In the genomic region with DNA sequence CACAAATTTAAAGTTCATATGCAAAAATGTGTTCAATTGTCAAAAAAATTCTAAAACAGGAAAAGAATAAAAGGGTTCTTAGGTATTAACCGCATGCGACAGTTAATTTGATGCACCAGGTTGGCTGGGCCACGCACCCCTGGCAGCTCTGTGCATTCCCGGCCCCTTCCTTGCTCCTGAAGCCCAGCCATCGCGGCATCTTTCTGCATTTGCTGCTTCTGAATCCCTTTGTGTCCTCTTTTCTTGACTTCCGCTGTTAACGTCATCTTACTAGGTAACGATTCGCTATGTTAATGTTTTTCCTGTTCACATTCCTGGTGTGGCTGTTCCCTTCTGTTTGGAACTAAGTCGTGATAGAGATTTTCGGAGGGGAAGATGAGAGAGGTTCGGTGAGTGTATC, we compare ENCODE assay signal across 7 cellular contexts. TPM values are rescaled to one million over a fixed set of nuclear protein-coding genes. Genes with fewer than 3 reads are reported as not detected.
DNase-seq lines count a peak whose midpoint lies in the region; TF ChIP-seq lines count a peak whose summit lies in the region.
"Had no signal": no experiment of that assay in that cellular context is flagged by ENCODE, and none has a peak within 500 bp of the region (broad histone marks: within the 10 kb centered on the region; RNA-seq: fewer than 3 reads in every experiment).

No MANE protein-coding gene starts in this region.

- intact Hi-C loops in activated CD4-positive, alpha-beta T cell treated with anti-CD3 and anti-CD28 coated beads, Interleukin-2, amount 10 ng/mL, durations not matched to agents 24 days and 14 days (cut with micrococcal nuclease), result loop anchor here (2.0 to 5.0 kb wide), 3 partner anchors 25 to 155 kb away; a partner anchor contains a TSS
- intact Hi-C loops in esophagus muscularis mucosa (cut with DNase I), result no loop called here

- no peak for TF ChIP-seq EP300 in esophagus muscularis mucosa (IDR thresholded peaks at IDR 0.05)
- no peak for TF ChIP-seq EP300 in suprapubic skin (IDR thresholded peaks at IDR 0.05)

- H3K4me3 ChIP-seq in esophagus muscularis mucosa, result no peak overlapping the region
- no peak overlapping the region for H3K4me3 ChIP-seq in suprapubic skin

- peak overlapping the region; percentile 55 for H3K4me3 Mint-ChIP-seq in activated CD4-positive, alpha-beta T cell treated with anti-CD3 and anti-CD28 coated beads, Interleukin-2, amount 10 ng/mL, durations not matched to agents 24 days and 14 days
- no peak overlapping the region for H3K4me3 Mint-ChIP-seq in activated CD4-positive, alpha-beta T cell treated with anti-CD3 and anti-CD28 coated beads, Interleukin-2, amount 10 ng/mL, durations not matched to agents 7 days and 5 days
- H3K4me3 Mint-ChIP-seq in glutamatergic neuron (ENCODE audit: unreplicated experiment), result no peak overlapping the region

- POLR2A ChIA-PET in activated CD4-positive, alpha-beta T cell treated with anti-CD3 and anti-CD28 coated beads, Interleukin-2, amount 10 ng/mL, durations not matched to agents 7 days and 5 days (lab: Charles Lee), result no interaction called here

- no peak for TF ChIP-seq CTCF in esophagus muscularis mucosa (IDR thresholded peaks at IDR 0.05)
- TF ChIP-seq CTCF in suprapubic skin (IDR thresholded peaks at IDR 0.05), result no peak
- TF ChIP-seq CTCF in glutamatergic neuron (IDR thresholded peaks at IDR 0.05; ENCODE audit: partially characterized antibody, unreplicated experiment), result no peak

- no peak for DNase-seq in activated CD4-positive, alpha-beta T cell treated with anti-CD3 and anti-CD28 coated beads, Interleukin-2, amount 10 ng/mL, durations not matched to agents 24 days and 14 days
- DNase-seq in activated CD4-positive, alpha-beta T cell treated with anti-CD3 and anti-CD28 coated beads, Interleukin-2, amount 10 ng/mL, durations not matched to agents 7 days and 5 days, result no peak
- DNase-seq in esophagus muscularis mucosa (ENCODE audit: extremely low spot score) (no peak), suprapubic skin (ENCODE audit: low spot score in 2 of 2) (no peak), putamen (ENCODE audit: low spot score) (no peak), glutamatergic neuron (no peak)
- DNase-seq: Kasumi-1 had no signal

- H3K27me3 Mint-ChIP-seq in activated CD4-positive, alpha-beta T cell treated with anti-CD3 and anti-CD28 coated beads, Interleukin-2, amount 10 ng/mL, durations not matched to agents 24 days and 14 days, result no peaks in the 10 kb centered on the region
- no peaks in the 10 kb centered on the region for H3K27me3 Mint-ChIP-seq in activated CD4-positive, alpha-beta T cell treated with anti-CD3 and anti-CD28 coated beads, Interleukin-2, amount 10 ng/mL, durations not matched to agents 7 days and 5 days
- peaks cover 9% of the 10 kb centered on the region for H3K27me3 Mint-ChIP-seq in glutamatergic neuron (ENCODE audit: unreplicated experiment)

- H3K27ac Mint-ChIP-seq in activated CD4-positive, alpha-beta T cell treated with anti-CD3 and anti-CD28 coated beads, Interleukin-2, amount 10 ng/mL, durations not matched to agents 24 days and 14 days, result peak overlapping the region; percentile 99
- no peak overlapping the region for H3K27ac Mint-ChIP-seq in activated CD4-positive, alpha-beta T cell treated with anti-CD3 and anti-CD28 coated beads, Interleukin-2, amount 10 ng/mL, durations not matched to agents 7 days and 5 days
- no peak overlapping the region for H3K27ac Mint-ChIP-seq in glutamatergic neuron (ENCODE audit: unreplicated experiment)

- TF ChIP-seq POLR2A in esophagus muscularis mucosa (IDR thresholded peaks at IDR 0.05; ENCODE audit: low read depth) (no peak), suprapubic skin (IDR thresholded peaks at IDR 0.05) (no peak)

- WGBS in esophagus muscularis mucosa, result 85% methylated on average over 13 of the region's 13 CpGs
- WGBS in suprapubic skin, result 90% methylated on average over 13 of the region's 13 CpGs

- H3K4me1 Mint-ChIP-seq in activated CD4-positive, alpha-beta T cell treated with anti-CD3 and anti-CD28 coated beads, Interleukin-2, amount 10 ng/mL, durations not matched to agents 24 days and 14 days, result peaks cover 75% of the 10 kb centered on the region
- H3K4me1 Mint-ChIP-seq in activated CD4-positive, alpha-beta T cell treated with anti-CD3 and anti-CD28 coated beads, Interleukin-2, amount 10 ng/mL, durations not matched to agents 7 days and 5 days, result peaks cover 80% of the 10 kb centered on the region
- peaks cover 3% of the 10 kb centered on the region for H3K4me1 Mint-ChIP-seq in glutamatergic neuron (ENCODE audit: low read depth, unreplicated experiment)

- CTCF ChIA-PET in activated CD4-positive, alpha-beta T cell treated with anti-CD3 and anti-CD28 coated beads, Interleukin-2, amount 10 ng/mL, durations not matched to agents 7 days and 5 days (lab: Charles Lee), result interaction anchor here (6.0 to 8.1 kb wide), 2 partner anchors 12 to 26 kb away, joined by 45 to 63 read pairs; a partner anchor contains a TSS

- H3K4me1 ChIP-seq in esophagus muscularis mucosa (peaks cover 11 to 19% (median 15%) of the 10 kb centered on the region in 4 donors), suprapubic skin (peaks cover 60% of the 10 kb centered on the region)

- H3K36me3 Mint-ChIP-seq in activated CD4-positive, alpha-beta T cell treated with anti-CD3 and anti-CD28 coated beads, Interleukin-2, amount 10 ng/mL, durations not matched to agents 24 days and 14 days (ENCODE audit: low read depth), result peaks cover 7% of the 10 kb centered on the region
- H3K36me3 Mint-ChIP-seq in activated CD4-positive, alpha-beta T cell treated with anti-CD3 and anti-CD28 coated beads, Interleukin-2, amount 10 ng/mL, durations not matched to agents 7 days and 5 days (ENCODE audit: low read depth), result peaks cover 31% of the 10 kb centered on the region
- no peaks in the 10 kb centered on the region for H3K36me3 Mint-ChIP-seq in glutamatergic neuron (ENCODE audit: unreplicated experiment)

- peaks cover 0 to 65% (median 17%) of the 10 kb centered on the region in 4 donors for H3K27me3 ChIP-seq in esophagus muscularis mucosa
- no peaks in the 10 kb centered on the region for H3K27me3 ChIP-seq in suprapubic skin

- H3K36me3 ChIP-seq in esophagus muscularis mucosa (no peaks in the 10 kb centered on the region), suprapubic skin (no peaks in the 10 kb centered on the region)

- H3K27ac ChIP-seq in esophagus muscularis mucosa (replicated peaks in 1 of 4), result peak overlapping the region in 3 of 4 donors; percentile 73 to 85 (median 81)
- peak overlapping the region; percentile 96 for H3K27ac ChIP-seq in suprapubic skin

- H3K9me3 ChIP-seq in esophagus muscularis mucosa (no peaks in the 10 kb centered on the region), suprapubic skin (no peaks in the 10 kb centered on the region)

- no peaks in the 10 kb centered on the region for H3K9me3 Mint-ChIP-seq in activated CD4-positive, alpha-beta T cell treated with anti-CD3 and anti-CD28 coated beads, Interleukin-2, amount 10 ng/mL, durations not matched to agents 24 days and 14 days
- peaks cover 3% of the 10 kb centered on the region for H3K9me3 Mint-ChIP-seq in activated CD4-positive, alpha-beta T cell treated with anti-CD3 and anti-CD28 coated beads, Interleukin-2, amount 10 ng/mL, durations not matched to agents 7 days and 5 days
- peaks cover 6% of the 10 kb centered on the region for H3K9me3 Mint-ChIP-seq in glutamatergic neuron (ENCODE audit: unreplicated experiment)

RNA-seq across cellular contexts. Expression of a gene that starts 7.9 kb away (rescaled TPM):
- 5.3 and 6.8 TPM in 2 replicates for total RNA-seq in activated CD4-positive, alpha-beta T cell treated with anti-CD3 and anti-CD28 coated beads, Interleukin-2, amount 10 ng/mL, durations not matched to agents 24 days and 14 days
- 10 to 100 TPM; 15.6 to 16.0 TPM for total RNA-seq in activated CD4-positive, alpha-beta T cell treated with anti-CD3 and anti-CD28 coated beads, Interleukin-2, amount 10 ng/mL, durations not matched to agents 7 days and 5 days
- total RNA-seq in esophagus muscularis mucosa (under 1 TPM in 1 of 4 donors, not detected in 3; 0.17 TPM), suprapubic skin (under 1 TPM in 1 of 4 donors, not detected in 3; 0.26 TPM), glutamatergic neuron (ENCODE audit: unreplicated experiment) (0.12 TPM)

RNA-seq across cellular contexts. Expression of a gene that starts 8.0 kb away (rescaled TPM):
- 62.1 and 63.0 TPM in 2 replicates for total RNA-seq in activated CD4-positive, alpha-beta T cell treated with anti-CD3 and anti-CD28 coated beads, Interleukin-2, amount 10 ng/mL, durations not matched to agents 24 days and 14 days
- total RNA-seq in activated CD4-positive, alpha-beta T cell treated with anti-CD3 and anti-CD28 coated beads, Interleukin-2, amount 10 ng/mL, durations not matched to agents 7 days and 5 days, result 100 to 1,000 TPM in 1 of 2 experiments, 10 to 100 TPM in 1; 92.2 to 126 TPM
- total RNA-seq in esophagus muscularis mucosa (10 to 100 TPM; 27.4 to 79.2 (median 35.9) TPM), suprapubic skin (10 to 100 TPM; 23.6 to 46.9 (median 30.8) TPM), glutamatergic neuron (ENCODE audit: unreplicated experiment) (1.2 TPM)

RNA-seq across cellular contexts. Expression of a gene that starts 12.4 kb away (rescaled TPM):
- 5.3 and 11.2 TPM in 2 replicates for total RNA-seq in activated CD4-positive, alpha-beta T cell treated with anti-CD3 and anti-CD28 coated beads, Interleukin-2, amount 10 ng/mL, durations not matched to agents 24 days and 14 days
- 10 to 100 TPM in 1 of 2 experiments, 1 to 10 TPM in 1; 2.8 to 10.5 TPM for total RNA-seq in activated CD4-positive, alpha-beta T cell treated with anti-CD3 and anti-CD28 coated beads, Interleukin-2, amount 10 ng/mL, durations not matched to agents 7 days and 5 days
- total RNA-seq in esophagus muscularis mucosa, result 1 to 10 TPM in 2 of 4 donors, not detected in 2; 3.1 to 5.1 TPM
- total RNA-seq in suprapubic skin, result 1 to 10 TPM in 3 of 4 donors, not detected in 1; 1.7 to 7.9 (median 4.7) TPM
- 4.8 TPM for total RNA-seq in glutamatergic neuron (ENCODE audit: unreplicated experiment)

RNA-seq across cellular contexts. Expression of a gene that starts 25.0 kb away (rescaled TPM):
- 0.69 TPM in 1 of 2 replicates, not detected in the other for total RNA-seq in activated CD4-positive, alpha-beta T cell treated with anti-CD3 and anti-CD28 coated beads, Interleukin-2, amount 10 ng/mL, durations not matched to agents 24 days and 14 days
- total RNA-seq in activated CD4-positive, alpha-beta T cell treated with anti-CD3 and anti-CD28 coated beads, Interleukin-2, amount 10 ng/mL, durations not matched to agents 7 days and 5 days, result under 1 TPM in 1 of 2 experiments, not detected in 1; 0.87 TPM
- not detected for total RNA-seq in esophagus muscularis mucosa
- total RNA-seq in suprapubic skin, result not detected
- total RNA-seq in glutamatergic neuron (ENCODE audit: unreplicated experiment), result not detected

RNA-seq across cellular contexts. Expression of a gene that starts 29.7 kb away (rescaled TPM):
- total RNA-seq in activated CD4-positive, alpha-beta T cell treated with anti-CD3 and anti-CD28 coated beads, Interleukin-2, amount 10 ng/mL, durations not matched to agents 24 days and 14 days, result 131 and 133 TPM in 2 replicates
- 100 to 1,000 TPM; 110 to 133 TPM for total RNA-seq in activated CD4-positive, alpha-beta T cell treated with anti-CD3 and anti-CD28 coated beads, Interleukin-2, amount 10 ng/mL, durations not matched to agents 7 days and 5 days
- total RNA-seq in esophagus muscularis mucosa (10 to 100 TPM; 30.3 to 44.6 (median 41.7) TPM), suprapubic skin (10 to 100 TPM; 39.6 to 51.9 (median 50.0) TPM), glutamatergic neuron (ENCODE audit: unreplicated experiment) (52.9 TPM)

Comparison
In these comparisons a context has a peak if more than half of its experiments do, and no peak if none do; other contexts are left out.
1. RNA of a gene that starts 8.0 kb away (total RNA-seq): 92.2 to 126 TPM in activated CD4-positive, alpha-beta T cell treated with anti-CD3 and anti-CD28 coated beads, Interleukin-2, amount 10 ng/mL, durations not matched to agents 7 days and 5 days, 62.1 to 63.0 TPM in activated CD4-positive, alpha-beta T cell treated with anti-CD3 and anti-CD28 coated beads, Interleukin-2, amount 10 ng/mL, durations not matched to agents 24 days and 14 days, 27.4 to 79.2 TPM in esophagus muscularis mucosa and 23.6 to 46.9 TPM in suprapubic skin; 1.2 TPM in glutamatergic neuron (single experiment); every median in the first group is over 10 times any median in the second.